Comparison of ENCODE assay signal across 1 cellular context in genomic region chr20:1855113-1855512, GRCh38.
TF ChIP-seq lines count a peak whose summit lies in the region.

No MANE protein-coding gene starts in this region.

TF ChIP-seq in HepG2, 621 proteins besides CTCF, POLR2A, EP300 and RAD21 (continued from another document and continues in another):
- TF ChIP-seq, protein P1, sequence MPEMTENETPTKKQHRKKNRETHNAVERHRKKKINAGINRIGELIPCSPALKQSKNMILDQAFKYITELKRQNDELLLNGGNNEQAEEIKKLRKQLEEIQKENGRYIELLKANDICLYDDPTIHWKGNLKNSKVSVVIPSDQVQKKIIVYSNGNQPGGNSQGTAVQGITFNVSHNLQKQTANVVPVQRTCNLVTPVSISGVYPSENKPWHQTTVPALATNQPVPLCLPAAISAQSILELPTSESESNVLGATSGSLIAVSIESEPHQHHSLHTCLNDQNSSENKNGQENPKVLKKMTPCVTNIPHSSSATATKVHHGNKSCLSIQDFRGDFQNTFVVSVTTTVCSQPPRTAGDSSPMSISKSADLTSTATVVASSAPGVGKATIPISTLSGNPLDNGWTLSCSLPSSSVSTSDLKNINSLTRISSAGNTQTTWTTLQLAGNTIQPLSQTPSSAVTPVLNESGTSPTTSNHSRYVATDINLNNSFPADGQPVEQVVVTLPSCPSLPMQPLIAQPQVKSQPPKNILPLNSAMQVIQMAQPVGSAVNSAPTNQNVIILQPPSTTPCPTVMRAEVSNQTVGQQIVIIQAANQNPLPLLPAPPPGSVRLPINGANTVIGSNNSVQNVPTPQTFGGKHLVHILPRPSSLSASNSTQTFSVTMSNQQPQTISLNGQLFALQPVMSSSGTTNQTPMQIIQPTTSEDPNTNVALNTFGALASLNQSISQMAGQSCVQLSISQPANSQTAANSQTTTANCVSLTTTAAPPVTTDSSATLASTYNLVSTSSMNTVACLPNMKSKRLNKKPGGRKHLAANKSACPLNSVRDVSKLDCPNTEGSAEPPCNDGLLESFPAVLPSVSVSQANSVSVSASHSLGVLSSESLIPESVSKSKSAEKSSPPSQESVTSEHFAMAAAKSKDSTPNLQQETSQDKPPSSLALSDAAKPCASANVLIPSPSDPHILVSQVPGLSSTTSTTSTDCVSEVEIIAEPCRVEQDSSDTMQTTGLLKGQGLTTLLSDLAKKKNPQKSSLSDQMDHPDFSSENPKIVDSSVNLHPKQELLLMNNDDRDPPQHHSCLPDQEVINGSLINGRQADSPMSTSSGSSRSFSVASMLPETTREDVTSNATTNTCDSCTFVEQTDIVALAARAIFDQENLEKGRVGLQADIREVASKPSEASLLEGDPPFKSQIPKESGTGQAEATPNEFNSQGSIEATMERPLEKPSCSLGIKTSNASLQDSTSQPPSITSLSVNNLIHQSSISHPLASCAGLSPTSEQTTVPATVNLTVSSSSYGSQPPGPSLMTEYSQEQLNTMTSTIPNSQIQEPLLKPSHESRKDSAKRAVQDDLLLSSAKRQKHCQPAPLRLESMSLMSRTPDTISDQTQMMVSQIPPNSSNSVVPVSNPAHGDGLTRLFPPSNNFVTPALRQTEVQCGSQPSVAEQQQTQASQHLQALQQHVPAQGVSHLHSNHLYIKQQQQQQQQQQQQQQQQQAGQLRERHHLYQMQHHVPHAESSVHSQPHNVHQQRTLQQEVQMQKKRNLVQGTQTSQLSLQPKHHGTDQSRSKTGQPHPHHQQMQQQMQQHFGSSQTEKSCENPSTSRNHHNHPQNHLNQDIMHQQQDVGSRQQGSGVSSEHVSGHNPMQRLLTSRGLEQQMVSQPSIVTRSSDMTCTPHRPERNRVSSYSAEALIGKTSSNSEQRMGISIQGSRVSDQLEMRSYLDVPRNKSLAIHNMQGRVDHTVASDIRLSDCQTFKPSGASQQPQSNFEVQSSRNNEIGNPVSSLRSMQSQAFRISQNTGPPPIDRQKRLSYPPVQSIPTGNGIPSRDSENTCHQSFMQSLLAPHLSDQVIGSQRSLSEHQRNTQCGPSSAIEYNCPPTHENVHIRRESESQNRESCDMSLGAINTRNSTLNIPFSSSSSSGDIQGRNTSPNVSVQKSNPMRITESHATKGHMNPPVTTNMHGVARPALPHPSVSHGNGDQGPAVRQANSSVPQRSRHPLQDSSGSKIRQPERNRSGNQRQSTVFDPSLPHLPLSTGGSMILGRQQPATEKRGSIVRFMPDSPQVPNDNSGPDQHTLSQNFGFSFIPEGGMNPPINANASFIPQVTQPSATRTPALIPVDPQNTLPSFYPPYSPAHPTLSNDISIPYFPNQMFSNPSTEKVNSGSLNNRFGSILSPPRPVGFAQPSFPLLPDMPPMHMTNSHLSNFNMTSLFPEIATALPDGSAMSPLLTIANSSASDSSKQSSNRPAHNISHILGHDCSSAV (CRISPR knock-in tag; IDR thresholded peaks at IDR 0.05; ENCODE audit: borderline replicate concordance): no peak
- TF ChIP-seq IKZF5 (CRISPR knock-in tag; IDR thresholded peaks at IDR 0.05) (peak; percentile 64; the same call in 1 of the 2 replicates), ZNF382 (CRISPR knock-in tag; IDR thresholded peaks at IDR 0.05; ENCODE audit: borderline replicate concordance) (no peak), KAT7 (CRISPR knock-in tag; IDR thresholded peaks at IDR 0.05; ENCODE audit: borderline replicate concordance) (no peak), SRF (IDR thresholded peaks at IDR 0.05; ENCODE audit: low read depth, low read length) (no peak), PCBP1 (IDR thresholded peaks at IDR 0.05; ENCODE audit: borderline replicate concordance, low read depth, low read length) (no peak), ZNF224 (CRISPR knock-in tag; IDR thresholded peaks at IDR 0.05) (no peak), ZBTB7B (CRISPR knock-in tag; IDR thresholded peaks at IDR 0.05) (peak; percentile 76), MTA3 (CRISPR knock-in tag; IDR thresholded peaks at IDR 0.05) (no peak), LBX2 (CRISPR knock-in tag; IDR thresholded peaks at IDR 0.05; ENCODE audit: borderline replicate concordance) (no peak), MIXL1 (CRISPR knock-in tag; IDR thresholded peaks at IDR 0.05) (no peak), RFX5 (IDR thresholded peaks at IDR 0.05; ENCODE audit: low read depth, low read length) (no peak), ZNF557 (CRISPR knock-in tag; IDR thresholded peaks at IDR 0.05) (no peak), ZNF780A (CRISPR knock-in tag; IDR thresholded peaks at IDR 0.05) (no peak), ZNF335 (CRISPR knock-in tag; IDR thresholded peaks at IDR 0.05) (no peak), SUZ12 (IDR thresholded peaks at IDR 0.05; ENCODE audit: low read depth, low read length) (no peak), RORA (CRISPR knock-in tag; IDR thresholded peaks at IDR 0.05) (no peak), NR2F6 (IDR thresholded peaks at IDR 0.05) (peak; percentile 93), NR2F6 (CRISPR knock-in tag; IDR thresholded peaks at IDR 0.05) (peak; percentile 97), TRAFD1 (CRISPR knock-in tag; IDR thresholded peaks at IDR 0.05; ENCODE audit: borderline replicate concordance) (no peak), ZNF777 (CRISPR knock-in tag; IDR thresholded peaks at IDR 0.05) (no peak), POLR2AphosphoS2 (IDR thresholded peaks at IDR 0.05; ENCODE audit: low read depth, low read length) (no peak), ZNF253 (CRISPR knock-in tag; IDR thresholded peaks at IDR 0.05; ENCODE audit: borderline replicate concordance) (no peak), MED1 (CRISPR knock-in tag; IDR thresholded peaks at IDR 0.05) (0 out of 2 replicates have a peak, but pooled peaks have one; percentile 30), EEA1 (CRISPR knock-in tag; IDR thresholded peaks at IDR 0.05; ENCODE audit: borderline replicate concordance) (no peak), KLF11 (CRISPR knock-in tag; IDR thresholded peaks at IDR 0.05) (no peak), ZNF773 (CRISPR knock-in tag; IDR thresholded peaks at IDR 0.05; ENCODE audit: borderline replicate concordance) (no peak), ZNF282 (IDR thresholded peaks at IDR 0.05; ENCODE audit: partially characterized antibody) (no peak), GTF2F1 (IDR thresholded peaks at IDR 0.05; ENCODE audit: low read length) (no peak), IRF2 (CRISPR knock-in tag; IDR thresholded peaks at IDR 0.05) (0 out of 2 replicates have a peak, but pooled peaks have one; percentile 26), ZNF263 (CRISPR knock-in tag; IDR thresholded peaks at IDR 0.05) (no peak), GABPB1 (CRISPR knock-in tag; IDR thresholded peaks at IDR 0.05) (no peak), SIN3B (IDR thresholded peaks at IDR 0.05; ENCODE audit: low read length) (no peak), ZFP36 (IDR thresholded peaks at IDR 0.05; ENCODE audit: borderline replicate concordance, low read depth, low read length, partially characterized antibody) (no peak), YEATS4 (CRISPR knock-in tag; IDR thresholded peaks at IDR 0.05; ENCODE audit: borderline replicate concordance) (no peak), ZNF24 (IDR thresholded peaks at IDR 0.05) (no peak), ZKSCAN5 (CRISPR knock-in tag; IDR thresholded peaks at IDR 0.05) (no peak), ZNF616 (CRISPR knock-in tag; IDR thresholded peaks at IDR 0.05; ENCODE audit: low read depth) (no peak), PRPF4 (IDR thresholded peaks at IDR 0.05; ENCODE audit: low read depth, low read length, poor library complexity, severe bottlenecking) (no peak), LCORL (IDR thresholded peaks at IDR 0.05) (no peak), LCORL (CRISPR knock-in tag; IDR thresholded peaks at IDR 0.05) (peak; percentile 87), ZNF329 (CRISPR knock-in tag; IDR thresholded peaks at IDR 0.05; ENCODE audit: low read depth) (no peak), AKNA (CRISPR knock-in tag; IDR thresholded peaks at IDR 0.05; ENCODE audit: borderline replicate concordance) (no peak), ZNF7 (CRISPR knock-in tag; IDR thresholded peaks at IDR 0.05) (no peak), ZFY (CRISPR knock-in tag; IDR thresholded peaks at IDR 0.05) (no peak), ZNF713 (CRISPR knock-in tag; IDR thresholded peaks at IDR 0.05) (no peak), HOXA9 (CRISPR knock-in tag; IDR thresholded peaks at IDR 0.05; ENCODE audit: borderline replicate concordance) (no peak), NR2F1 (CRISPR knock-in tag; IDR thresholded peaks at IDR 0.05) (peak; percentile 86 to 92)
- TF ChIP-seq, protein P2, sequence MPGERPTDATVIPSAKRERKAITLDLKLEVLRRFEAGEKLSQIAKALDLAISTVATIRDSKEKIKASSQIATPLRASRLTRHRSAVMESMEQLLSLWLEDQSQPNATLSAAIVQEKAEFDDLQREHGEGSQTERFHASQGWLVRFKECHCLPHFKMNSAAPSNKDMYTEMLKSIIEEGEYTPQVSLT (CRISPR knock-in tag; IDR thresholded peaks at IDR 0.05; ENCODE audit: borderline replicate concordance, low read depth): no peak
- TF ChIP-seq, protein P3, sequence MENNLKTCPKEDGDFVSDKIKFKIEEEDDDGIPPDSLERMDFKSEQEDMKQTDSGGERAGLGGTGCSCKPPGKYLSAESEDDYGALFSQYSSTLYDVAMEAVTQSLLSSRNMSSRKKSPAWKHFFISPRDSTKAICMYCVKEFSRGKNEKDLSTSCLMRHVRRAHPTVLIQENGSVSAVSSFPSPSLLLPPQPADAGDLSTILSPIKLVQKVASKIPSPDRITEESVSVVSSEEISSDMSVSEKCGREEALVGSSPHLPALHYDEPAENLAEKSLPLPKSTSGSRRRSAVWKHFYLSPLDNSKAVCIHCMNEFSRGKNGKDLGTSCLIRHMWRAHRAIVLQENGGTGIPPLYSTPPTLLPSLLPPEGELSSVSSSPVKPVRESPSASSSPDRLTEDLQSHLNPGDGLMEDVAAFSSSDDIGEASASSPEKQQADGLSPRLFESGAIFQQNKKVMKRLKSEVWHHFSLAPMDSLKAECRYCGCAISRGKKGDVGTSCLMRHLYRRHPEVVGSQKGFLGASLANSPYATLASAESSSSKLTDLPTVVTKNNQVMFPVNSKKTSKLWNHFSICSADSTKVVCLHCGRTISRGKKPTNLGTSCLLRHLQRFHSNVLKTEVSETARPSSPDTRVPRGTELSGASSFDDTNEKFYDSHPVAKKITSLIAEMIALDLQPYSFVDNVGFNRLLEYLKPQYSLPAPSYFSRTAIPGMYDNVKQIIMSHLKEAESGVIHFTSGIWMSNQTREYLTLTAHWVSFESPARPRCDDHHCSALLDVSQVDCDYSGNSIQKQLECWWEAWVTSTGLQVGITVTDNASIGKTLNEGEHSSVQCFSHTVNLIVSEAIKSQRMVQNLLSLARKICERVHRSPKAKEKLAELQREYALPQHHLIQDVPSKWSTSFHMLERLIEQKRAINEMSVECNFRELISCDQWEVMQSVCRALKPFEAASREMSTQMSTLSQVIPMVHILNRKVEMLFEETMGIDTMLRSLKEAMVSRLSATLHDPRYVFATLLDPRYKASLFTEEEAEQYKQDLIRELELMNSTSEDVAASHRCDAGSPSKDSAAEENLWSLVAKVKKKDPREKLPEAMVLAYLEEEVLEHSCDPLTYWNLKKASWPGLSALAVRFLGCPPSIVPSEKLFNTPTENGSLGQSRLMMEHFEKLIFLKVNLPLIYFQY (CRISPR knock-in tag; IDR thresholded peaks at IDR 0.05; ENCODE audit: borderline replicate concordance): no peak
